In the genomic region with DNA sequence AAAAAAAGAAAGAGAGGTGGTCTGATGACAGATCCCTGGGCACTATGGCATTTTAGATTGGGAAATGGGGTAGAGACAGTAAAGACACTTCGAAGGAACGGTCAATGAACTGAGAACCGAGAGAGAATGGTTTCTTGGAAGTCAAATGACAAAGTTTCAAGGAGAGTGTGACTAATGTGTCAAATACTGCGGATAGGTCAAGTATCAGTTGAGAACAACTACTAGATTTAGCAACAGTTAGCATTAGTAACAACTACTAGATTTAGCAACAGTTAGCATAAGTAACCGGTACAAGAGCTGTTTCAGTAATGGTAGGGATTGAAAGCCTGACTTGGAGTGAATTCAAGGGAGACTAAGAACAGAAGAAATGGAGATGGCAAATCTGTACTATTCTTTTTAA, we compare ENCODE assay signal across 22 cellular contexts. TPM values are rescaled to one million over a fixed set of nuclear protein-coding genes. Genes with fewer than 3 reads are reported as not detected.
DNase-seq lines count a peak whose midpoint lies in the region; ATAC-seq, FAIRE-seq and TF ChIP-seq lines count a peak whose summit lies in the region.
"Had no signal": no experiment of that assay in that cellular context is flagged by ENCODE, and none has a peak within 500 bp of the region (broad histone marks: within the 10 kb centered on the region; RNA-seq: fewer than 3 reads in every experiment).

No MANE protein-coding gene starts in this region.

- TF ChIP-seq EP300 in K562 (IDR thresholded peaks at IDR 0.05; ENCODE audit: low read length), result no peak

- H3K27me3 ChIP-seq in K562 (ENCODE audit: control insufficient read depth in 2 of 2, insufficient read depth in 2 of 2, low read length in 2 of 2), result peaks cover 27 to 30% of the 10 kb centered on the region in 2 experiments; a peak in 4 of 5 replicates
- peaks cover 0 to 2% (median 0%) of the 10 kb centered on the region in 3 donors for H3K27me3 ChIP-seq in psoas muscle (ENCODE audit: insufficient read depth in 3 of 3, low read length in 2 of 3)
- no peaks in the 10 kb centered on the region for H3K27me3 ChIP-seq in testis

- CTCF ChIA-PET in HEK293 (lab: Yijun Ruan, JAX) (no interaction called here), K562 (lab: Yijun Ruan, JAX; ENCODE audit: low intra/inter-chr PET ratio) (no interaction called here)

- POLR2A ChIA-PET in HEK293 (lab: Yijun Ruan, JAX) (no interaction called here), K562 (lab: Yijun Ruan, JAX) (no interaction called here)

- no peak overlapping the region for H3K9ac ChIP-seq in K562 (ENCODE audit: insufficient read depth in 1 of 2, low read depth in 2 of 2, low read length in 2 of 2)

- no TSS peak for BruUV-seq in K562 (replicated peaks; lab: Mats Ljungman, UMichigan)

- ATAC-seq in K562 (no peak), psoas muscle (peak; percentile 83 to 94 (median 91)), GM19467 (IDR thresholded peaks at IDR 0.05; ENCODE audit: unreplicated experiment) (no peak), HG03354 (IDR thresholded peaks at IDR 0.05; ENCODE audit: poor library complexity, severe bottlenecking, unreplicated experiment) (no peak)
- ATAC-seq: Panc1 had no signal

- H3K27ac ChIP-seq in HEK293 (ENCODE audit: extremely low read depth, low read depth, low read length) (no peak overlapping the region), K562 (ENCODE audit: extremely low read depth, low read depth, low read length) (no peak overlapping the region), psoas muscle (peak overlapping the region; percentile 68), testis (no peak overlapping the region)
- H3K27ac ChIP-seq: RWPE1 had no signal

- H3K4me1 ChIP-seq in HEK293 (ENCODE audit: control insufficient read depth, insufficient read depth, low read length) (no peaks in the 10 kb centered on the region), K562 (replicated peaks in 1 of 2; ENCODE audit: control insufficient read depth in 2 of 2, insufficient read depth in 2 of 2, low read length in 2 of 2) (no peaks in the 10 kb centered on the region), psoas muscle (peaks cover 8% of the 10 kb centered on the region), testis (peaks cover 5% of the 10 kb centered on the region)

- in situ Hi-C loops in K562 (cut with MboI), result no loop called here

- 1% methylated on average over 5 of the region's 5 CpGs for WGBS in K562 (ENCODE audit: insufficient coverage, low coverage, missing lambda C conversion rate)
- 30 to 77% (median 45%) methylated on average over 5 of the region's 5 CpGs for WGBS in psoas muscle, 3 donors
- 77 to 82% methylated on average over 5 of the region's 5 CpGs for WGBS in testis, 2 donors

- H4K20me1 ChIP-seq in K562 (replicated peaks; ENCODE audit: control insufficient read depth, insufficient read depth, low read length), result no peaks in the 10 kb centered on the region

- TF ChIP-seq CTCF in HEK293 (tag by site-specific recombination; IDR thresholded peaks at IDR 0.05) (no peak), K562 (IDR thresholded peaks at IDR 0.05 in 2 of 3, conservative IDR thresholded peaks at IDR 0.05 in 1 of 3; ENCODE audit: insufficient read depth in 2 of 3, low read depth in 1 of 3, low read length in 3 of 3) (no peak), psoas muscle (IDR thresholded peaks at IDR 0.05) (no peak), testis (IDR thresholded peaks at IDR 0.05) (no peak)

- peak; percentile 43 for FAIRE-seq in GM12891 (lab: Jason Lieb, UNC)
- FAIRE-seq in K562 (lab: Jason Lieb, UNC), result no peak
- FAIRE-seq: GM19239 had no signal

- H3K79me2 ChIP-seq in K562 (ENCODE audit: control insufficient read depth, insufficient read depth, low read length), result no peaks in the 10 kb centered on the region

- no peak overlapping the region for H2AFZ ChIP-seq in K562 (ENCODE audit: low read depth, low read length)

- intact Hi-C loops in K562 (cut with micrococcal nuclease), result no loop called here
- intact Hi-C loops in psoas muscle (cut with DNase I), result no loop called here
- intact Hi-C loops in testis (cut with DNase I; ENCODE audit: low total_unique reads), result no loop called here

- no peak for TF ChIP-seq POLR2A in GM12891 (IDR thresholded peaks at IDR 0.05; ENCODE audit: low read depth, low read length)
- no peak for TF ChIP-seq POLR2A in K562 (conservative IDR thresholded peaks at IDR 0.05)
- TF ChIP-seq POLR2A in testis (IDR thresholded peaks at IDR 0.05), result no peak

- H3K4me3 ChIP-seq in HEK293 (ENCODE audit: low read depth, low read length) (no peak overlapping the region), K562 (no peak overlapping the region), psoas muscle (no peak overlapping the region), testis (no peak overlapping the region)

- no peaks in the 10 kb centered on the region for H3K9me1 ChIP-seq in K562 (ENCODE audit: control insufficient read depth, insufficient read depth, low read length)

- no peaks in the 10 kb centered on the region for H3K9me3 ChIP-seq in HEK293 (ENCODE audit: control insufficient read depth, insufficient read depth, low read depth, low read length)
- H3K9me3 ChIP-seq in K562 (replicated peaks; ENCODE audit: control insufficient read depth, insufficient read depth, low read depth, low read length), result no peaks in the 10 kb centered on the region
- no peaks in the 10 kb centered on the region for H3K9me3 ChIP-seq in psoas muscle
- no peaks in the 10 kb centered on the region for H3K9me3 ChIP-seq in testis

- TF ChIP-seq RAD21 in K562 (CRISPR knock-in tag; conservative IDR thresholded peaks at IDR 0.05 in 1 of 2, IDR thresholded peaks at IDR 0.05 in 1 of 2), result no peak

- H3K36me3 ChIP-seq in HEK293 (ENCODE audit: control insufficient read depth in 2 of 2, insufficient read depth in 1 of 2, low read length in 2 of 2) (peaks cover 0 to 10% of the 10 kb centered on the region in 2 experiments; a peak in 1 of 3 replicates), K562 (ENCODE audit: control insufficient read depth, insufficient read depth, low read length) (no peaks in the 10 kb centered on the region), psoas muscle (ENCODE audit: insufficient read depth in 1 of 2, low read depth in 1 of 2) (no peaks in the 10 kb centered on the region), testis (ENCODE audit: low read depth, missing control alignments) (no peaks in the 10 kb centered on the region)

- no peak overlapping the region for H3K4me2 ChIP-seq in K562 (ENCODE audit: insufficient read depth, low read length)

- DNase-seq in GM12891 (ENCODE audit: insufficient read length, low spot score) (no peak), K562 (ENCODE audit: extremely low read depth in 1 of 4, low spot score in 3 of 4) (no peak), psoas muscle (no peak), testis (no peak), C1 segment of cervical spinal cord (lab: John Stamatoyannopoulos, UW) (no peak)
- DNase-seq: Calu3; CD8-positive, alpha-beta memory T cell; DMS153; DND-41; H7; HFFc6; NCI-H2029; NCI-H446 treated with DMSO at 0.1 percent for 48 hours; NCI-H526; NCI-H82; SHP77 had no signal

RNA-seq across cellular contexts. Expression of a gene that starts 35.0 kb away (rescaled TPM):
- 79.5 TPM for polyA plus RNA-seq in GM12891 (2012; ENCODE audit: low read depth, missing spikeins)
- total RNA-seq in K562 (2011; cell fraction: chromatin; rRNA removed; ENCODE audit: low replicate concordance), result 626 and 1,262 TPM in 2 replicates
- total RNA-seq in K562 (2011; cell fraction: nucleolus; rRNA removed), result 1,054 and 1,087 TPM in 2 replicates
- total RNA-seq in K562 (2011; cell fraction: nucleoplasm; rRNA removed), result 885 and 908 TPM in 2 replicates
- 781 and 785 TPM in 2 replicates for total RNA-seq in K562 (2014; rRNA removed)
- total RNA-seq in K562 (2014; rRNA removed; fragmentation: Illumina TruSeq; extraction: Trizol), result 415 and 533 TPM in 2 replicates
- total RNA-seq in K562 (2015; rRNA removed; fragmentation: Illumina TruSeq; extraction: Trizol), result 534 and 555 TPM in 2 replicates
- total RNA-seq in K562 (2021), result 636 and 644 TPM in 2 replicates
- 1,018 and 1,100 TPM in 2 replicates for polyA plus RNA-seq in K562 (2011; rRNA removed)
- polyA plus RNA-seq in K562 (2011; cell fraction: cytosol; rRNA removed), result 1,522 and 2,076 TPM in 2 replicates
- 2,252 and 2,347 TPM in 2 replicates for polyA plus RNA-seq in K562 (2011; cell fraction: nucleus; rRNA removed)
- 601 and 622 TPM in 2 replicates for polyA plus RNA-seq in K562 (2012)
- 977 and 1,110 TPM in 2 replicates for polyA plus RNA-seq in K562 (2014; fragmentation: Illumina TruSeq; extraction: Trizol)
- 1,000 to 10,000 TPM; 2,545 to 2,933 TPM for polyA plus RNA-seq in K562 (2014; fragmentation: Nextera tagmentation; extraction: Ambion mirVana)
- polyA plus RNA-seq in K562 (2014; rRNA removed), result 1,156 and 1,201 TPM in 2 replicates
- polyA minus RNA-seq in K562 (2011; rRNA and poly(A)+ RNA removed), result 505 and 658 TPM in 2 replicates
- 286 and 319 TPM in 2 replicates for polyA minus RNA-seq in K562 (2011; cell fraction: cytosol; rRNA and poly(A)+ RNA removed)
- polyA minus RNA-seq in K562 (2011; cell fraction: nucleus; rRNA and poly(A)+ RNA removed), result 356 and 526 TPM in 2 replicates
- total RNA-seq in psoas muscle, result 10 to 100 TPM; 50.4 to 79.6 (median 66.6) TPM
- 10 to 100 TPM; 51.2 to 77.6 (median 57.2) TPM for polyA plus RNA-seq in psoas muscle
- total RNA-seq in testis, result 100 to 1,000 TPM; 127 to 187 TPM
- 111 TPM for polyA plus RNA-seq in testis (ENCODE audit: insufficient read depth, low read depth, low replicate concordance)

RNA-seq across cellular contexts. Expression of a gene that starts 35.9 kb away (rescaled TPM):
- polyA plus RNA-seq in GM12891 (2012; ENCODE audit: low read depth, missing spikeins), result 21.8 TPM
- 71.0 and 140 TPM in 2 replicates for total RNA-seq in K562 (2011; cell fraction: chromatin; rRNA removed; ENCODE audit: low replicate concordance)
- total RNA-seq in K562 (2011; cell fraction: nucleolus; rRNA removed), result 70.4 and 73.5 TPM in 2 replicates
- total RNA-seq in K562 (2011; cell fraction: nucleoplasm; rRNA removed), result 74.3 and 95.3 TPM in 2 replicates
- 18.9 and 24.5 TPM in 2 replicates for total RNA-seq in K562 (2014; rRNA removed)
- total RNA-seq in K562 (2014; rRNA removed; fragmentation: Illumina TruSeq; extraction: Trizol), result 12.4 and 15.0 TPM in 2 replicates
- total RNA-seq in K562 (2015; rRNA removed; fragmentation: Illumina TruSeq; extraction: Trizol), result 15.3 and 16.9 TPM in 2 replicates
- total RNA-seq in K562 (2021), result 50.7 and 50.8 TPM in 2 replicates
- 37.8 and 45.2 TPM in 2 replicates for polyA plus RNA-seq in K562 (2011; rRNA removed)
- 50.2 and 64.7 TPM in 2 replicates for polyA plus RNA-seq in K562 (2011; cell fraction: cytosol; rRNA removed)
- polyA plus RNA-seq in K562 (2011; cell fraction: nucleus; rRNA removed), result 125 TPM in 2 replicates
- polyA plus RNA-seq in K562 (2012), result 41.1 and 54.2 TPM in 2 replicates
- 42.2 and 43.9 TPM in 2 replicates for polyA plus RNA-seq in K562 (2014; fragmentation: Illumina TruSeq; extraction: Trizol)
- polyA plus RNA-seq in K562 (2014; fragmentation: Nextera tagmentation; extraction: Ambion mirVana), result 1 to 10 TPM; 6.3 to 9.8 TPM
- 32.4 and 42.2 TPM in 2 replicates for polyA plus RNA-seq in K562 (2014; rRNA removed)
- 50.3 and 71.9 TPM in 2 replicates for polyA minus RNA-seq in K562 (2011; rRNA and poly(A)+ RNA removed)
- polyA minus RNA-seq in K562 (2011; cell fraction: cytosol; rRNA and poly(A)+ RNA removed), result 28.9 and 35.3 TPM in 2 replicates
- 21.5 and 27.9 TPM in 2 replicates for polyA minus RNA-seq in K562 (2011; cell fraction: nucleus; rRNA and poly(A)+ RNA removed)
- 10 to 100 TPM; 34.0 to 55.3 (median 43.9) TPM for total RNA-seq in psoas muscle
- polyA plus RNA-seq in psoas muscle, result 10 to 100 TPM; 35.1 to 42.2 (median 36.3) TPM
- 10 to 100 TPM; 42.6 to 63.4 TPM for total RNA-seq in testis
- polyA plus RNA-seq in testis (ENCODE audit: insufficient read depth, low read depth, low replicate concordance), result 30.9 TPM

Comparison
In these comparisons a context has a peak if more than half of its experiments do, and no peak if none do; other contexts are left out.
1. ATAC-seq: peak in psoas muscle (4 of 4); none in K562 (single experiment), GM19467 (single experiment) and HG03354 (single experiment).